Comparison of ENCODE assay signal across 10 cellular contexts in genomic region chr19:7893362-7894101, GRCh38. TPM values are rescaled to one million over a fixed set of nuclear protein-coding genes. Genes with fewer than 3 reads are reported as not detected.
DNase-seq lines count a peak whose midpoint lies in the region; ATAC-seq, FAIRE-seq and TF ChIP-seq lines count a peak whose summit lies in the region.
"Not testable (repeated sequence)": the region's sequence is repeated elsewhere in the genome, so short reads cannot be mapped to it uniquely, and the experiment has no call there.
"Had no signal": no experiment of that assay in that cellular context is flagged by ENCODE, and none has a peak within 500 bp of the region (broad histone marks: within the 10 kb centered on the region; RNA-seq: fewer than 3 reads in every experiment).

No MANE protein-coding gene starts in this region.

- peak overlapping the region in 1 of 2 experiments; percentile 59 for H3K23ac ChIP-seq in mesenchymal stem cell (ENCODE audit: low read length in 2 of 2)

- H3K4me1 ChIP-seq in SK-N-SH (ENCODE audit: control insufficient read depth in 1 of 2, insufficient read depth in 2 of 2, low read depth in 1 of 2, low read length in 1 of 2) = not testable (repeated sequence)
- H3K4me1 ChIP-seq in mesenchymal stem cell (ENCODE audit: control insufficient read depth, insufficient read depth, low read depth, low read length) = peaks cover 28% of the 10 kb centered on the region

- H3K79me1 ChIP-seq in mesenchymal stem cell (replicated peaks; ENCODE audit: low read length, poor library complexity, severe bottlenecking) = peaks cover 36% of the 10 kb centered on the region

- DNase-seq in EH (ENCODE audit: low read depth) (peak; percentile 53), M059J (ENCODE audit: low read depth) (peak; percentile 72), amniotic epithelial cell (ENCODE audit: low read depth) (peak; percentile 70), Right ventricle myocardium inferior (ENCODE audit: missing footprints) (peak; percentile 22), mesenchymal stem cell (peak; percentile 81), urothelium cell line (ENCODE audit: low spot score) (peak; percentile 27)
- DNase-seq in SK-N-SH; chondrocyte (ENCODE audit: low spot score): not testable (repeated sequence)

- H3K27me3 ChIP-seq in SK-N-SH (ENCODE audit: insufficient read depth); mesenchymal stem cell (ENCODE audit: control insufficient read depth in 1 of 2, insufficient read depth in 1 of 2, low read length in 2 of 2): not testable (repeated sequence)

- TF ChIP-seq CTCF in SK-N-SH (IDR thresholded peaks at IDR 0.05); chondrocyte (IDR thresholded peaks at IDR 0.05): not testable (repeated sequence)

- H3K9me3 Mint-ChIP-seq in chondrocyte (ENCODE audit: low read depth) = not testable (repeated sequence)

- POLR2A ChIA-PET in SK-N-SH (lab: Yijun Ruan, JAX) = not testable (repeated sequence)

- H3K9me3 ChIP-seq in SK-N-SH; mesenchymal stem cell (ENCODE audit: control insufficient read depth, low read length): not testable (repeated sequence)

- FAIRE-seq in urothelium cell line (lab: Jason Lieb, UNC) = not testable (repeated sequence)

- H3K27me3 Mint-ChIP-seq in chondrocyte (ENCODE audit: low read depth) = not testable (repeated sequence)

- not testable (repeated sequence) for H3F3A ChIP-seq in SK-N-SH (replicated peaks; ENCODE audit: insufficient read depth)

- not testable (repeated sequence) for H4K91ac ChIP-seq in mesenchymal stem cell (ENCODE audit: low read length)

- H2AFZ ChIP-seq in SK-N-SH (ENCODE audit: low read depth); mesenchymal stem cell (ENCODE audit: low read depth, low read length): not testable (repeated sequence)

- not testable (repeated sequence) for TF ChIP-seq EP300 in SK-N-SH (IDR thresholded peaks at IDR 0.05; ENCODE audit: borderline replicate concordance in 1 of 2, low read depth in 1 of 2, low read length in 1 of 2)

- peak overlapping the region; percentile 45 for H4K8ac ChIP-seq in mesenchymal stem cell (ENCODE audit: low read length)

- not testable (repeated sequence) for H3K36me3 Mint-ChIP-seq in chondrocyte (ENCODE audit: low read depth)

- H3K4me3 ChIP-seq in SK-N-SH (ENCODE audit: low read depth in 2 of 2, low read length in 1 of 2); mesenchymal stem cell (ENCODE audit: insufficient read depth in 1 of 2, low read depth in 1 of 2, low read length in 2 of 2): not testable (repeated sequence)

- H2BK12ac ChIP-seq in mesenchymal stem cell (ENCODE audit: low read length in 2 of 2) = peak overlapping the region in 1 of 2 experiments; percentile 90

- peak overlapping the region in 1 of 2 experiments; percentile 57 for H3K18ac ChIP-seq in mesenchymal stem cell (ENCODE audit: low read depth in 1 of 2, low read length in 2 of 2)

- not testable (repeated sequence) for H3K9ac ChIP-seq in SK-N-SH
- peak overlapping the region; percentile 15 for H3K9ac ChIP-seq in mesenchymal stem cell (ENCODE audit: low read length)

- H3K4me3 Mint-ChIP-seq in chondrocyte (ENCODE audit: unreplicated experiment) = not testable (repeated sequence)

- H3K9me2 ChIP-seq in SK-N-SH = not testable (repeated sequence)

- H2AK5ac ChIP-seq in mesenchymal stem cell (ENCODE audit: low read length, severe bottlenecking) = peak overlapping the region; percentile 91

- H2BK5ac ChIP-seq in mesenchymal stem cell (ENCODE audit: low read depth, low read length, poor library complexity, severe bottlenecking) = not testable (repeated sequence)

- peaks cover 20% of the 10 kb centered on the region for H3K4me1 Mint-ChIP-seq in chondrocyte (ENCODE audit: low read depth)

- H2BK120ac ChIP-seq in mesenchymal stem cell (ENCODE audit: low read depth, low read length) = peak overlapping the region; percentile 64

- peak overlapping the region in 1 of 2 experiments; percentile 46 for H3K4ac ChIP-seq in mesenchymal stem cell (ENCODE audit: low read depth in 1 of 2, low read length in 2 of 2)

- not testable (repeated sequence) for H3K14ac ChIP-seq in mesenchymal stem cell (ENCODE audit: low read length in 2 of 2)

- H3K27ac Mint-ChIP-seq in chondrocyte (ENCODE audit: unreplicated experiment) = peak overlapping the region; percentile 85

- H4K20me1 ChIP-seq in SK-N-SH (ENCODE audit: insufficient read depth) = not testable (repeated sequence)

- ATAC-seq in Right ventricle myocardium inferior = not testable (repeated sequence)

- not testable (repeated sequence) for H3K27ac ChIP-seq in SK-N-SH (ENCODE audit: low read depth in 2 of 2, low read length in 1 of 2); mesenchymal stem cell (ENCODE audit: low read length, poor library complexity, severe bottlenecking)

- TF ChIP-seq RAD21 in SK-N-SH (IDR thresholded peaks at IDR 0.05; ENCODE audit: low read length) = not testable (repeated sequence)

- CTCF ChIA-PET in SK-N-SH (lab: Yijun Ruan, JAX) = not testable (repeated sequence)

- not testable (repeated sequence) for H3K4me2 ChIP-seq in SK-N-SH; mesenchymal stem cell (ENCODE audit: low read length, poor library complexity, severe bottlenecking)

- not testable (repeated sequence) for H2BK15ac ChIP-seq in mesenchymal stem cell (ENCODE audit: low read depth, poor library complexity, severe bottlenecking)

- 63% methylated on average over 18 of the region's 18 CpGs for WGBS in SK-N-SH (ENCODE audit: low lambda C conversion rate)
- 71% methylated on average over 18 of the region's 18 CpGs for WGBS in mesenchymal stem cell

- not testable (repeated sequence) for H3K79me2 ChIP-seq in SK-N-SH (ENCODE audit: insufficient read depth)

- not testable (repeated sequence) for H3K36me3 ChIP-seq in SK-N-SH (replicated peaks in 1 of 2; ENCODE audit: control insufficient read depth in 1 of 2, insufficient read depth in 2 of 2, low read length in 1 of 2)
- peaks cover 0 to 15% of the 10 kb centered on the region in 2 experiments for H3K36me3 ChIP-seq in mesenchymal stem cell (ENCODE audit: control insufficient read depth in 1 of 2, insufficient read depth in 2 of 2, low read depth in 1 of 2, low read length in 2 of 2)

- intact Hi-C loops in Right ventricle myocardium inferior (cut with DNase I) = not testable (repeated sequence)

TF ChIP-seq in SK-N-SH, 30 proteins besides CTCF, POLR2A, EP300 and RAD21:
- TF ChIP-seq FOSL2 (IDR thresholded peaks at IDR 0.05; ENCODE audit: borderline replicate concordance, low read depth) = peak; percentile 52; the same call in 1 of the 2 replicates

RNA-seq across cellular contexts. Expression of gene LRRC8E, which starts 5.2 kb away (rescaled TPM):
- 7.6 and 15.2 TPM in 2 replicates for total RNA-seq in M059J (2014; rRNA removed; shearing (Covaris generic))
- 0.02 and 0.23 TPM in 2 replicates for polyA plus RNA-seq in SK-N-SH (2012; rRNA removed)
- polyA plus RNA-seq in SK-N-SH (2012; cell fraction: cytosol; rRNA removed) = 0.03 and 0.16 TPM in 2 replicates
- polyA plus RNA-seq in SK-N-SH (2012; cell fraction: nucleus; rRNA removed) = 0.08 and 0.15 TPM in 2 replicates
- total RNA-seq in chondrocyte (1.9 to 6.9 TPM (median 4.8 TPM) in 3 replicates), Right ventricle myocardium inferior (2.5 TPM)
- polyA plus RNA-seq in mesenchymal stem cell (2013, experiment 1 of 2) = 3.7 TPM
- polyA plus RNA-seq in mesenchymal stem cell (2013, experiment 2 of 2) = 4.0 TPM
- total RNA-seq: CD8-positive, alpha-beta T cell had no signal

RNA-seq across cellular contexts. Expression of gene MAP2K7, which starts 10.1 kb away (rescaled TPM):
- 6.8 and 8.3 TPM in 2 replicates for total RNA-seq in M059J (2014; rRNA removed; shearing (Covaris generic))
- 13.0 and 13.6 TPM in 2 replicates for polyA plus RNA-seq in SK-N-SH (2012; rRNA removed)
- polyA plus RNA-seq in SK-N-SH (2012; cell fraction: cytosol; rRNA removed) = 6.2 and 9.7 TPM in 2 replicates
- polyA plus RNA-seq in SK-N-SH (2012; cell fraction: nucleus; rRNA removed) = 49.6 and 65.3 TPM in 2 replicates
- total RNA-seq in chondrocyte = 24.4 to 27.5 TPM (median 25.7 TPM) in 3 replicates
- 28.0 TPM for total RNA-seq in Right ventricle myocardium inferior
- polyA plus RNA-seq in mesenchymal stem cell (2013, experiment 1 of 2) = 19.1 TPM
- polyA plus RNA-seq in mesenchymal stem cell (2013, experiment 2 of 2) = 18.7 TPM

RNA-seq across cellular contexts. Expression of gene PRR36, which starts 19.3 kb away (rescaled TPM):
- total RNA-seq in M059J (2014; rRNA removed; shearing (Covaris generic)) = not detected in 2 replicates
- 0.10 and 0.18 TPM in 2 replicates for polyA plus RNA-seq in SK-N-SH (2012; rRNA removed)
- polyA plus RNA-seq in SK-N-SH (2012; cell fraction: cytosol; rRNA removed) = 0.23 and 0.29 TPM in 2 replicates
- 1.1 and 1.5 TPM in 2 replicates for polyA plus RNA-seq in SK-N-SH (2012; cell fraction: nucleus; rRNA removed)
- 0.22 to 0.80 TPM (median 0.38 TPM) in 3 replicates for total RNA-seq in chondrocyte
- not detected for total RNA-seq in Right ventricle myocardium inferior
- polyA plus RNA-seq in mesenchymal stem cell (2013, experiment 1 of 2) = 0.32 TPM
- 0.25 TPM for polyA plus RNA-seq in mesenchymal stem cell (2013, experiment 2 of 2)
- polyA plus RNA-seq: BJ had no signal

RNA-seq across cellular contexts. Expression of gene TGFBR3L, which starts 21.1 kb away (rescaled TPM):
- 1.1 and 2.9 TPM in 2 replicates for total RNA-seq in M059J (2014; rRNA removed; shearing (Covaris generic))
- polyA plus RNA-seq in SK-N-SH (2012; rRNA removed) = 0.78 and 0.87 TPM in 2 replicates
- 0.71 and 0.79 TPM in 2 replicates for polyA plus RNA-seq in SK-N-SH (2012; cell fraction: cytosol; rRNA removed)
- 2.3 and 5.0 TPM in 2 replicates for polyA plus RNA-seq in SK-N-SH (2012; cell fraction: nucleus; rRNA removed)
- total RNA-seq in chondrocyte = 8.1 to 11.6 TPM (median 11.2 TPM) in 3 replicates
- total RNA-seq in Right ventricle myocardium inferior = 7.2 TPM
- polyA plus RNA-seq in mesenchymal stem cell (2013, experiment 1 of 2) = 3.1 TPM
- polyA plus RNA-seq in mesenchymal stem cell (2013, experiment 2 of 2) = 2.7 TPM

RNA-seq across cellular contexts. Expression of gene SNAPC2, which starts 26.6 kb away (rescaled TPM):
- total RNA-seq in M059J (2014; rRNA removed; shearing (Covaris generic)) = 16.0 and 16.1 TPM in 2 replicates
- polyA plus RNA-seq in SK-N-SH (2012; rRNA removed) = 29.7 and 38.7 TPM in 2 replicates
- polyA plus RNA-seq in SK-N-SH (2012; cell fraction: cytosol; rRNA removed) = 15.2 and 23.9 TPM in 2 replicates
- 26.0 and 28.6 TPM in 2 replicates for polyA plus RNA-seq in SK-N-SH (2012; cell fraction: nucleus; rRNA removed)
- total RNA-seq in chondrocyte (17.1 to 27.9 TPM (median 26.4 TPM) in 3 replicates), Right ventricle myocardium inferior (10.3 TPM)
- polyA plus RNA-seq in mesenchymal stem cell (2013, experiment 1 of 2) = 25.1 TPM
- 25.1 TPM for polyA plus RNA-seq in mesenchymal stem cell (2013, experiment 2 of 2)
